1 cellular context compared by ENCODE assay signal in the genomic region with DNA sequence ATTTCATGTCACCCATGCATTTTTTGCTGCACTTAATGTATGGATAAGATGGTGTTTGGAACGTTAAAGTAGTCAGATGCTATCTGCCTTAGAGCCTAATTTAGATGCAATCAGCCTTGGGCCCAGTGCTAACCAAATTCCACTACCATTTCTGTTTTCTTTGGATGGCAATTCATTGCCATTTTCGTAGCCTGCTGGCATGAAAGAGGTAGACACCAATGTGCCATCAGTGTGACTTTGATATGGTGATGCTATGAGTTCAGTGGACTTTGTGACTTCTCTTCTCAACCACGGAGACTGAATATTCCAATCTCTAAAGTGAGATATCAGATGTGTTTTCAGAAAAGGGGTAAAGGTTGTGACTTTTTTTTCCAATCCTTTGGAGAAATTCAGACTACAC.
A peak's percentile ranks its signal among the peaks of the same experiment; 100 is the strongest.
TF ChIP-seq lines count a peak whose summit lies in the region.

No MANE protein-coding gene starts in this region.

TF ChIP-seq in liver, 16 proteins besides CTCF, POLR2A, EP300 and RAD21 (continued from another document):
- TF ChIP-seq, protein P1, sequence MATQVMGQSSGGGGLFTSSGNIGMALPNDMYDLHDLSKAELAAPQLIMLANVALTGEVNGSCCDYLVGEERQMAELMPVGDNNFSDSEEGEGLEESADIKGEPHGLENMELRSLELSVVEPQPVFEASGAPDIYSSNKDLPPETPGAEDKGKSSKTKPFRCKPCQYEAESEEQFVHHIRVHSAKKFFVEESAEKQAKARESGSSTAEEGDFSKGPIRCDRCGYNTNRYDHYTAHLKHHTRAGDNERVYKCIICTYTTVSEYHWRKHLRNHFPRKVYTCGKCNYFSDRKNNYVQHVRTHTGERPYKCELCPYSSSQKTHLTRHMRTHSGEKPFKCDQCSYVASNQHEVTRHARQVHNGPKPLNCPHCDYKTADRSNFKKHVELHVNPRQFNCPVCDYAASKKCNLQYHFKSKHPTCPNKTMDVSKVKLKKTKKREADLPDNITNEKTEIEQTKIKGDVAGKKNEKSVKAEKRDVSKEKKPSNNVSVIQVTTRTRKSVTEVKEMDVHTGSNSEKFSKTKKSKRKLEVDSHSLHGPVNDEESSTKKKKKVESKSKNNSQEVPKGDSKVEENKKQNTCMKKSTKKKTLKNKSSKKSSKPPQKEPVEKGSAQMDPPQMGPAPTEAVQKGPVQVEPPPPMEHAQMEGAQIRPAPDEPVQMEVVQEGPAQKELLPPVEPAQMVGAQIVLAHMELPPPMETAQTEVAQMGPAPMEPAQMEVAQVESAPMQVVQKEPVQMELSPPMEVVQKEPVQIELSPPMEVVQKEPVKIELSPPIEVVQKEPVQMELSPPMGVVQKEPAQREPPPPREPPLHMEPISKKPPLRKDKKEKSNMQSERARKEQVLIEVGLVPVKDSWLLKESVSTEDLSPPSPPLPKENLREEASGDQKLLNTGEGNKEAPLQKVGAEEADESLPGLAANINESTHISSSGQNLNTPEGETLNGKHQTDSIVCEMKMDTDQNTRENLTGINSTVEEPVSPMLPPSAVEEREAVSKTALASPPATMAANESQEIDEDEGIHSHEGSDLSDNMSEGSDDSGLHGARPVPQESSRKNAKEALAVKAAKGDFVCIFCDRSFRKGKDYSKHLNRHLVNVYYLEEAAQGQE (IDR thresholded peaks at IDR 0.05) = peak; percentile 55
- TF ChIP-seq JUND (IDR thresholded peaks at IDR 0.05) = peak in 1 of 2 donors; percentile 43
- TF ChIP-seq, protein P2, sequence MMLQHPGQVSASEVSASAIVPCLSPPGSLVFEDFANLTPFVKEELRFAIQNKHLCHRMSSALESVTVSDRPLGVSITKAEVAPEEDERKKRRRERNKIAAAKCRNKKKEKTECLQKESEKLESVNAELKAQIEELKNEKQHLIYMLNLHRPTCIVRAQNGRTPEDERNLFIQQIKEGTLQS (IDR thresholded peaks at IDR 0.05) = no peak
- TF ChIP-seq, protein P3, sequence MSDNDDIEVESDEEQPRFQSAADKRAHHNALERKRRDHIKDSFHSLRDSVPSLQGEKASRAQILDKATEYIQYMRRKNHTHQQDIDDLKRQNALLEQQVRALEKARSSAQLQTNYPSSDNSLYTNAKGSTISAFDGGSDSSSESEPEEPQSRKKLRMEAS (IDR thresholded peaks at IDR 0.05) = peak; percentile 44
- TF ChIP-seq HNF4A (conservative IDR thresholded peaks at IDR 0.05) = peak; percentile 94
- peak; percentile 91 for TF ChIP-seq SP1 (IDR thresholded peaks at IDR 0.05)
- no peak for TF ChIP-seq EGR1 (IDR thresholded peaks at IDR 0.05; ENCODE audit: low read depth in 2 of 2)
- TF ChIP-seq FOXA1 (IDR thresholded peaks at IDR 0.05) = no peak
- peak; percentile 87 for TF ChIP-seq HNF4G (IDR thresholded peaks at IDR 0.05)
- peak in 1 of 2 donors; percentile 33 for TF ChIP-seq GABPA (IDR thresholded peaks at IDR 0.05 in 1 of 2, conservative IDR thresholded peaks at IDR 0.05 in 1 of 2)
- peak; percentile 8 for TF ChIP-seq NR2F2 (IDR thresholded peaks at IDR 0.05)
- peak; percentile 36 for TF ChIP-seq TAF1 (conservative IDR thresholded peaks at IDR 0.05)
- TF ChIP-seq YY1 (IDR thresholded peaks at IDR 0.05) = peak; percentile 92
